Comparison of ENCODE assay signal across 14 cellular contexts in genomic region chr4:125323547-125324100, GRCh38. TPM values are rescaled to one million over a fixed set of nuclear protein-coding genes. Genes with fewer than 3 reads are reported as not detected.
DNase-seq lines count a peak whose midpoint lies in the region; ATAC-seq and TF ChIP-seq lines count a peak whose summit lies in the region.
"Had no signal": no experiment of that assay in that cellular context is flagged by ENCODE, and none has a peak within 500 bp of the region (broad histone marks: within the 10 kb centered on the region; RNA-seq: fewer than 3 reads in every experiment).

No MANE protein-coding gene starts in this region.

- H3K27me3 Mint-ChIP-seq in WTC11 (ENCODE audit: low read depth) (peaks cover 4% of the 10 kb centered on the region), endodermal cell (ENCODE audit: insufficient read depth) (peaks cover 2% of the 10 kb centered on the region)

- H3K4me1 ChIP-seq in heart left ventricle (peaks cover 5 to 68% (median 32%) of the 10 kb centered on the region in 12 donors), endodermal cell (ENCODE audit: control insufficient read depth, insufficient read depth, low read length) (no peaks in the 10 kb centered on the region), colonic mucosa (no peaks in the 10 kb centered on the region)

- H3K27ac ChIP-seq in heart left ventricle (peak overlapping the region in 9 of 12 donors; percentile 6 to 59 (median 50)), endodermal cell (ENCODE audit: low read depth, low read length) (no peak overlapping the region), colonic mucosa (no peak overlapping the region)

- DNase-seq in ELR (ENCODE audit: low read depth) = peak; percentile 78
- no peak for DNase-seq in WTC11 (ENCODE audit: low spot score)
- DNase-seq in heart left ventricle = no peak
- peak; percentile 64 for DNase-seq in pulmonary artery endothelial cell (ENCODE audit: low read depth, low spot score)
- no peak for DNase-seq in endodermal cell
- no peak for DNase-seq in colonic mucosa
- DNase-seq: activated gamma-delta T cell treated with Interleukin-2 at 50 U/mL for 16 hours, DMS153, hypothalamus, NCI-H1417 treated with DMSO at 0.1 percent for 48 hours, upper lobe of left lung had no signal

- no peaks in the 10 kb centered on the region for H3K27me3 ChIP-seq in heart left ventricle
- no peaks in the 10 kb centered on the region for H3K27me3 ChIP-seq in endodermal cell (ENCODE audit: control insufficient read depth, insufficient read depth, low read length, poor library complexity, severe bottlenecking)
- H3K27me3 ChIP-seq in colonic mucosa = no peaks in the 10 kb centered on the region
- H3K27me3 ChIP-seq: upper lobe of left lung had no signal

- no peak overlapping the region for H3K9ac ChIP-seq in endodermal cell (ENCODE audit: extremely low read depth, low read length, poor library complexity, severe bottlenecking)
- no peak overlapping the region for H3K9ac ChIP-seq in colonic mucosa (ENCODE audit: low read depth in 2 of 2, low read length in 2 of 2)

- H3K9me3 Mint-ChIP-seq in WTC11 = peaks cover 6% of the 10 kb centered on the region; the same call in 1 of the 2 replicates
- H3K9me3 Mint-ChIP-seq in endodermal cell = no peaks in the 10 kb centered on the region

- 22 to 26% (median 24%) methylated on average over 4 of the region's 4 CpGs for WGBS in heart left ventricle, 4 donors
- WGBS in endodermal cell (ENCODE audit: insufficient coverage in 1 of 2, insufficient read length in 1 of 2), 2 experiments = 66 to 70% methylated on average over 3 to 4 of the region's 4 CpGs

- peak overlapping the region; percentile 7 for H3K4me3 Mint-ChIP-seq in WTC11
- H3K4me3 Mint-ChIP-seq in endodermal cell = no peak overlapping the region

- TF ChIP-seq POLR2A in heart left ventricle (IDR thresholded peaks at IDR 0.05) = no peak

- ATAC-seq in WTC11 (peak; percentile 51; the same call in 1 of the 2 replicates), heart left ventricle (peak in 3 of 4 donors; percentile 71 to 78 (median 71)), GM21786 (IDR thresholded peaks at IDR 0.05; ENCODE audit: unreplicated experiment) (no peak), HG02571 (IDR thresholded peaks at IDR 0.05; ENCODE audit: unreplicated experiment) (no peak)

- peaks cover 0 to 6% (median 0%) of the 10 kb centered on the region in 9 donors for H3K36me3 ChIP-seq in heart left ventricle
- H3K36me3 ChIP-seq in endodermal cell (ENCODE audit: control insufficient read depth, insufficient read depth, low read length) = no peaks in the 10 kb centered on the region
- no peaks in the 10 kb centered on the region for H3K36me3 ChIP-seq in colonic mucosa
- H3K36me3 ChIP-seq: upper lobe of left lung had no signal

- intact Hi-C loops in heart left ventricle (cut with DNase I) (loop anchor here in 1 of 10 donors (5.0 kb wide), 1 partner anchor 69 kb away; no protein-coding TSS in a partner anchor), colonic mucosa (cut with DNase I) (no loop called here)

- TF ChIP-seq CTCF in WTC11 (IDR thresholded peaks at IDR 0.05) (no peak), heart left ventricle (IDR thresholded peaks at IDR 0.05) (no peak), endodermal cell (conservative IDR thresholded peaks at IDR 0.05) (no peak), colonic mucosa (IDR thresholded peaks at IDR 0.05) (no peak)

- H3K9me3 ChIP-seq in heart left ventricle (no peaks in the 10 kb centered on the region), endodermal cell (ENCODE audit: control insufficient read depth, low read length) (no peaks in the 10 kb centered on the region), colonic mucosa (no peaks in the 10 kb centered on the region)
- H3K9me3 ChIP-seq: upper lobe of left lung had no signal

- H3K4me1 Mint-ChIP-seq in WTC11 (peaks cover 56% of the 10 kb centered on the region), endodermal cell (peaks cover 7% of the 10 kb centered on the region)

- H3K36me3 Mint-ChIP-seq in WTC11 = peaks cover 16% of the 10 kb centered on the region
- H3K36me3 Mint-ChIP-seq in endodermal cell (ENCODE audit: low read depth) = no peaks in the 10 kb centered on the region

- peak overlapping the region in 10 of 12 donors; percentile 3 to 48 (median 22) for H3K4me3 ChIP-seq in heart left ventricle
- no peak overlapping the region for H3K4me3 ChIP-seq in endodermal cell (ENCODE audit: low read length)
- no peak overlapping the region for H3K4me3 ChIP-seq in colonic mucosa

- POLR2A ChIA-PET in WTC11 (lab: Charles Lee) = no interaction called here

- CTCF ChIA-PET in WTC11 (lab: Charles Lee) = interaction anchor here (1.0 kb wide), 1 partner anchor 428 kb away, joined by 4 read pairs; no protein-coding TSS in a partner anchor

- peak overlapping the region; percentile 57; the same call in 1 of the 2 replicates for H3K27ac Mint-ChIP-seq in WTC11
- no peak overlapping the region for H3K27ac Mint-ChIP-seq in endodermal cell

TF ChIP-seq in WTC11, 78 proteins besides CTCF, POLR2A, EP300 and RAD21:
- TF ChIP-seq IRF2 (CRISPR knock-in tag; IDR thresholded peaks at IDR 0.05; ENCODE audit: borderline replicate concordance, low read depth) (no peak), SOX15 (CRISPR knock-in tag; IDR thresholded peaks at IDR 0.05) (no peak)

RNA-seq across cellular contexts. Expression of gene FAT4, which starts 8.9 kb away (rescaled TPM):
- total RNA-seq in WTC11 (2021) (6.6 to 10.5 TPM (median 6.8 TPM) in 3 replicates), heart left ventricle (10 to 100 TPM in 6 of 9 donors, 1 to 10 TPM in 3; 5.3 to 16.3 (median 11.8) TPM), pulmonary artery endothelial cell (29.7 and 46.8 TPM in 2 replicates), endodermal cell (1 to 10 TPM in 1 of 2 donors, under 1 TPM in 1; 0.22 to 2.1 TPM), colonic mucosa (1 to 10 TPM; 1.5 to 4.3 TPM)
- polyA plus RNA-seq in heart left ventricle = 1 to 10 TPM; 1.3 to 4.1 TPM
- polyA plus RNA-seq in endodermal cell (2013, experiment 1 of 2) = 11.8 TPM
- polyA plus RNA-seq in endodermal cell (2013, experiment 2 of 2) = 11.8 TPM
- total RNA-seq: T-helper 1 cell treated with Interleukin-12 subunit alpha and Interleukin-12 subunit beta and Interleukin-4 antibody, amounts not matched to agents 30 ng/mL and 1 ng/mL, for 36 hours had no signal

Comparison
In these comparisons a context has a peak if more than half of its experiments do, and no peak if none do; other contexts are left out.
1. DNase-seq: peak in ELR (single experiment) and pulmonary artery endothelial cell (single experiment); none in WTC11 (single experiment), heart left ventricle (0 of 5), endodermal cell (single experiment) and colonic mucosa (single experiment).
2. ATAC-seq: peak in WTC11 (single experiment) and heart left ventricle (3 of 4); none in GM21786 (single experiment) and HG02571 (single experiment).
3. H3K27ac ChIP-seq: peak in heart left ventricle (9 of 12); none in endodermal cell (single experiment) and colonic mucosa (single experiment).
4. H3K4me3 ChIP-seq: peak in heart left ventricle (10 of 12); none in endodermal cell (single experiment) and colonic mucosa (single experiment).